Comparison of ENCODE assay signal across 2 cellular contexts in genomic region chr5:151108566-151108965, GRCh38.
TF ChIP-seq lines count a peak whose summit lies in the region.

No MANE protein-coding gene starts in this region.

TF ChIP-seq in liver, 16 proteins besides CTCF, POLR2A, EP300 and RAD21:
- TF ChIP-seq YY1 (IDR thresholded peaks at IDR 0.05) (peak; percentile 78), HNF4A (conservative IDR thresholded peaks at IDR 0.05) (peak in 1 of 2 donors; percentile 4), REST (IDR thresholded peaks at IDR 0.05) (no peak), FOXA1 (IDR thresholded peaks at IDR 0.05) (no peak), HNF4G (IDR thresholded peaks at IDR 0.05) (no peak), EGR1 (IDR thresholded peaks at IDR 0.05; ENCODE audit: low read depth in 2 of 2) (no peak), RXRA (IDR thresholded peaks at IDR 0.05) (peak in 1 of 2 donors; percentile 45), ATF3 (IDR thresholded peaks at IDR 0.05) (no peak), JUND (IDR thresholded peaks at IDR 0.05) (no peak), MAX (IDR thresholded peaks at IDR 0.05) (no peak), GABPA (IDR thresholded peaks at IDR 0.05 in 1 of 2, conservative IDR thresholded peaks at IDR 0.05 in 1 of 2) (no peak), TAF1 (conservative IDR thresholded peaks at IDR 0.05) (no peak), FOXA2 (IDR thresholded peaks at IDR 0.05) (no peak), SP1 (IDR thresholded peaks at IDR 0.05) (no peak), NR2F2 (IDR thresholded peaks at IDR 0.05) (peak; percentile 5), ZBTB33 (IDR thresholded peaks at IDR 0.05) (no peak)

TF ChIP-seq in HepG2, 621 proteins besides CTCF, POLR2A, EP300 and RAD21:
- TF ChIP-seq TOE1 (CRISPR knock-in tag; IDR thresholded peaks at IDR 0.05) (no peak), RXRB (CRISPR knock-in tag; IDR thresholded peaks at IDR 0.05; ENCODE audit: borderline replicate concordance) (no peak), ZNF543 (CRISPR knock-in tag; IDR thresholded peaks at IDR 0.05) (no peak), KMT2A (CRISPR knock-in tag; IDR thresholded peaks at IDR 0.05) (no peak), JUND (CRISPR knock-in tag; IDR thresholded peaks at IDR 0.05) (no peak), CREB3 (CRISPR knock-in tag; IDR thresholded peaks at IDR 0.05) (no peak), NR3C1 (CRISPR knock-in tag; IDR thresholded peaks at IDR 0.05) (no peak), BRF2 (CRISPR knock-in tag; IDR thresholded peaks at IDR 0.05) (no peak), ZNF564 (CRISPR knock-in tag; IDR thresholded peaks at IDR 0.05) (no peak), ZNF496 (CRISPR knock-in tag; IDR thresholded peaks at IDR 0.05; ENCODE audit: insufficient replicate concordance) (no peak), SMAD9 (CRISPR knock-in tag; IDR thresholded peaks at IDR 0.05) (no peak), NBN (conservative IDR thresholded peaks at IDR 0.05) (no peak), ZSCAN30 (CRISPR knock-in tag; IDR thresholded peaks at IDR 0.05) (no peak)
